In genomic region chr10:6306917-6307316, GRCh38 we compare ENCODE assay signal across 22 cellular contexts.
"Had no signal": no experiment of that assay in that cellular context is flagged by ENCODE, and none has a peak within 500 bp of the region (broad histone marks: within the 10 kb centered on the region; RNA-seq: fewer than 3 reads in every experiment).

No MANE protein-coding gene starts in this region.

- H2AFZ ChIP-seq: hepatocyte, neural progenitor cell had no signal

- H3K4me1 Mint-ChIP-seq: neural progenitor cell had no signal

- H3K4me3 Mint-ChIP-seq: memory B cell; mesothelial cell of epicardium; natural killer cell treated with Interleukin-12 subunit alpha and Interleukin-12 subunit beta and Interleukin-15 and Interleukin-18, amount 100 ng/mL, for 72 hours; neural progenitor cell; stimulated activated naive CD8-positive, alpha-beta T cell treated with anti-CD3 and anti-CD28 coated beads, Interleukin-15, amount 100 ng/mL, for 72 hours had no signal

- H3K36me3 Mint-ChIP-seq: natural killer cell treated with Interleukin-12 subunit alpha and Interleukin-12 subunit beta and Interleukin-15 and Interleukin-18, amount 100 ng/mL, for 72 hours had no signal

- H3K36me3 ChIP-seq: lower lobe of right lung, neural progenitor cell, ovary, tibial nerve had no signal

- H3K27ac ChIP-seq: dorsolateral prefrontal cortex, hepatocyte, left ventricle myocardium inferior, lower lobe of right lung, neural progenitor cell, ovary, testis, tibial nerve had no signal

- DNase-seq: cortex of kidney; dorsolateral prefrontal cortex; effector CD8-positive, alpha-beta T cell; foreskin melanocyte; head of caudate nucleus; kidney; left cardiac atrium; left ventricle myocardium inferior; lower lobe of right lung; nucleus accumbens; ovary; right cardiac atrium; stimulated activated CD4-positive, alpha-beta T cell treated with anti-CD3 and anti-CD28 coated beads, Interleukin-2, amount 100 ng/mL, for 48 hours; stimulated activated naive CD8-positive, alpha-beta T cell treated with anti-CD3 and anti-CD28 coated beads, Interleukin-15, amount 100 ng/mL, for 72 hours; testis had no signal

- H3K27me3 ChIP-seq: dorsolateral prefrontal cortex, hepatocyte, neural progenitor cell, ovary, testis, tibial nerve had no signal

- H3K4me3 ChIP-seq: dorsolateral prefrontal cortex, hepatocyte, left ventricle myocardium inferior, lower lobe of right lung, neural progenitor cell, ovary, smooth muscle cell, testis, tibial nerve had no signal

- ATAC-seq: left cardiac atrium; lower lobe of right lung; natural killer cell treated with Interleukin-12 subunit alpha and Interleukin-12 subunit beta and Interleukin-15 and Interleukin-18, amount 100 ng/mL, for 72 hours; right cardiac atrium; stimulated activated naive CD8-positive, alpha-beta T cell treated with anti-CD3 and anti-CD28 coated beads, Interleukin-15, amount 100 ng/mL, for 72 hours had no signal

- H3K27me3 Mint-ChIP-seq: memory B cell; natural killer cell treated with Interleukin-12 subunit alpha and Interleukin-12 subunit beta and Interleukin-15 and Interleukin-18, amount 100 ng/mL, for 72 hours; stimulated activated naive CD8-positive, alpha-beta T cell treated with anti-CD3 and anti-CD28 coated beads, Interleukin-15, amount 100 ng/mL, for 72 hours had no signal

- H3K9me3 Mint-ChIP-seq: natural killer cell treated with Interleukin-12 subunit alpha and Interleukin-12 subunit beta and Interleukin-15 and Interleukin-18, amount 100 ng/mL, for 72 hours had no signal

- H3K9ac ChIP-seq: neural progenitor cell had no signal

- H3K4me2 ChIP-seq: hepatocyte, neural progenitor cell, smooth muscle cell had no signal

- H3K9me3 ChIP-seq: lower lobe of right lung, testis had no signal

- H3K4me1 ChIP-seq: left ventricle myocardium inferior, lower lobe of right lung, neural progenitor cell, testis, tibial nerve had no signal

- H3K27ac Mint-ChIP-seq: memory B cell; mesothelial cell of epicardium; natural killer cell treated with Interleukin-12 subunit alpha and Interleukin-12 subunit beta and Interleukin-15 and Interleukin-18, amount 100 ng/mL, for 72 hours; neural progenitor cell had no signal

- H3K79me2 ChIP-seq: hepatocyte had no signal
